ENCODE assay signal across 1 cellular context in genomic region chr21:21200939-21201610, GRCh38.
TF ChIP-seq lines count a peak whose summit lies in the region.

No MANE protein-coding gene starts in this region.

TF ChIP-seq in IMR-90, 13 proteins besides CTCF, POLR2A, EP300 and RAD21 (continued from another document):
- TF ChIP-seq USF2 (IDR thresholded peaks at IDR 0.05; ENCODE audit: low read depth, low read length) (no peak), CEBPB (IDR thresholded peaks at IDR 0.05; ENCODE audit: low read depth, low read length) (no peak), MAFK (IDR thresholded peaks at IDR 0.05; ENCODE audit: low read depth, low read length) (no peak), MXI1 (IDR thresholded peaks at IDR 0.05; ENCODE audit: borderline replicate concordance, low read depth, low read length) (no peak), RFX5 (IDR thresholded peaks at IDR 0.05; ENCODE audit: low read depth, low read length) (no peak), NFE2L2 (IDR thresholded peaks at IDR 0.05; ENCODE audit: low read depth, low read length) (no peak), RCOR1 (IDR thresholded peaks at IDR 0.05; ENCODE audit: insufficient replicate concordance, low read length) (no peak), CHD1 (IDR thresholded peaks at IDR 0.05; ENCODE audit: low read depth, low read length) (no peak), BHLHE40 (IDR thresholded peaks at IDR 0.05; ENCODE audit: low read depth, low read length) (no peak)
